Comparison of ENCODE assay signal across 23 cellular contexts in the genomic region with DNA sequence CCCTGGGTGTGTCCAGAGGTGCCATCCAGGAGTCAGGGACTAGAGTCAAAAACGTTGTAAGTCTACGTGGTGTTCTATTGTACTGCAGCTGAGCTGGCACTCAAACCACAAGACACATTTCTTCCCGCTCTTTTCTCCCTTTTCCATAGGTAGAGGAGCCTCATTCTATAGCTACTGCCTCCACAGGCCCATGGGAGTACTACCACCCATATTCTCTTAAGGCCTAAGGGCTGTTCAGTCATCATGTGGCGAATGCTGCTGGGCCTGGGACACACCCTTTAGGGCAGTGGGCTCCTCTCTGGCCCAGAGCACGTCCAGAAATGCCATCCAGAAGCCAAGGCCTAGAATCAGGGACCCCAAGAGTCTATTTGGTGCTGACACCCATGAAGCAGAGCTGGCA.
"Had no signal": no experiment of that assay in that cellular context is flagged by ENCODE, and none has a peak within 500 bp of the region (broad histone marks: within the 10 kb centered on the region; RNA-seq: fewer than 3 reads in every experiment).

No MANE protein-coding gene starts in this region.

- DNase-seq: activated CD4-positive, alpha-beta T cell treated with anti-CD3 and anti-CD28 coated beads for 36 hours; activated CD4-positive, alpha-beta T cell treated with anti-CD3 and anti-CD28 coated beads, Interleukin-2, amount 50 U/mL, for 48 hours; activated gamma-delta T cell; adrenal gland; heart left ventricle; immature natural killer cell; kidney glomerular epithelial cell; left ventricle myocardium inferior; mucosa of descending colon; naive B cell; stimulated activated CD4-positive, alpha-beta T cell treated with anti-CD3 and anti-CD28 coated beads, Interleukin-4, amount 100 ng/mL, for 24 hours; testis; upper lobe of left lung had no signal

- H3K9me3 ChIP-seq: adrenal gland, mucosa of descending colon, neutrophil, testis had no signal

- H3K36me3 Mint-ChIP-seq: activated naive CD4-positive, alpha-beta T cell treated with anti-CD3 and anti-CD28 coated beads, Interleukin-2, amount 50 U/mL, for 24 hours; memory B cell; naive B cell; stimulated activated effector memory CD8-positive, alpha-beta T cell treated with anti-CD3 and anti-CD28 coated beads, Interleukin-12 subunit alpha, Interleukin-12 subunit beta, amount 100 ng/mL, for 72 hours had no signal

- H3K27me3 ChIP-seq: adrenal gland, breast epithelium, heart left ventricle, neutrophil, testis, upper lobe of left lung had no signal

- H3K4me3 Mint-ChIP-seq: activated CD4-positive, alpha-beta T cell treated with anti-CD3 and anti-CD28 coated beads for 36 hours; activated naive CD4-positive, alpha-beta T cell treated with anti-CD3 and anti-CD28 coated beads, Interleukin-2, amount 50 U/mL, for 24 hours; immature natural killer cell; memory B cell; stimulated activated effector memory CD8-positive, alpha-beta T cell treated with anti-CD3 and anti-CD28 coated beads, Interleukin-12 subunit alpha, Interleukin-12 subunit beta, amount 100 ng/mL, for 72 hours; T-helper 2 cell treated with Interferon-gamma antibody and Interleukin-4, amounts not matched to agents 5 μg/mL and 100 μg/mL, for 36 hours had no signal

- ATAC-seq: activated CD4-positive, alpha-beta T cell treated with anti-CD3 and anti-CD28 coated beads for 36 hours; heart left ventricle; mucosa of descending colon; sciatic nerve; stimulated activated effector memory CD8-positive, alpha-beta T cell treated with anti-CD3 and anti-CD28 coated beads, Interleukin-12 subunit alpha, Interleukin-12 subunit beta, amount 100 ng/mL, for 72 hours had no signal

- H3K27ac Mint-ChIP-seq: activated CD4-positive, alpha-beta T cell treated with anti-CD3 and anti-CD28 coated beads for 36 hours; activated naive CD4-positive, alpha-beta T cell treated with anti-CD3 and anti-CD28 coated beads, Interleukin-2, amount 50 U/mL, for 24 hours; immature natural killer cell; memory B cell; naive B cell; stimulated activated effector memory CD8-positive, alpha-beta T cell treated with anti-CD3 and anti-CD28 coated beads, Interleukin-12 subunit alpha, Interleukin-12 subunit beta, amount 100 ng/mL, for 72 hours; T-helper 2 cell treated with Interferon-gamma antibody and Interleukin-4, amounts not matched to agents 5 μg/mL and 100 μg/mL, for 36 hours had no signal

- H3K4me1 Mint-ChIP-seq: activated CD4-positive, alpha-beta T cell treated with anti-CD3 and anti-CD28 coated beads for 36 hours; activated naive CD4-positive, alpha-beta T cell treated with anti-CD3 and anti-CD28 coated beads, Interleukin-2, amount 50 U/mL, for 24 hours; immature natural killer cell; memory B cell; naive B cell; stimulated activated effector memory CD8-positive, alpha-beta T cell treated with anti-CD3 and anti-CD28 coated beads, Interleukin-12 subunit alpha, Interleukin-12 subunit beta, amount 100 ng/mL, for 72 hours had no signal

- H3K4me3 ChIP-seq: adrenal gland, breast epithelium, coronary artery, heart left ventricle, left ventricle myocardium inferior, mucosa of descending colon, smooth muscle cell, testis, upper lobe of left lung had no signal

- H3K4me1 ChIP-seq: adrenal gland, breast epithelium, heart left ventricle, left ventricle myocardium inferior, parathyroid adenoma, testis, upper lobe of left lung had no signal

- H3K27me3 Mint-ChIP-seq: activated CD4-positive, alpha-beta T cell treated with anti-CD3 and anti-CD28 coated beads for 36 hours; activated naive CD4-positive, alpha-beta T cell treated with anti-CD3 and anti-CD28 coated beads, Interleukin-2, amount 50 U/mL, for 24 hours; memory B cell; naive B cell had no signal

- H3K36me3 ChIP-seq: adrenal gland, breast epithelium, heart left ventricle, left ventricle myocardium inferior, neutrophil, upper lobe of left lung had no signal

- H3K9ac ChIP-seq: parathyroid adenoma had no signal

- H3K27ac ChIP-seq: adrenal gland, breast epithelium, coronary artery, heart left ventricle, left ventricle myocardium inferior, neutrophil, parathyroid adenoma, testis, upper lobe of left lung had no signal
